ENCODE assay signal across 8 cellular contexts in genomic region chr22:42648368-42649260, GRCh38. TPM values are rescaled to one million over a fixed set of nuclear protein-coding genes. Genes with fewer than 3 reads are reported as not detected.
A peak's percentile ranks its signal among the peaks of the same experiment; 100 is the strongest.
DNase-seq lines count a peak whose midpoint lies in the region; ATAC-seq and TF ChIP-seq lines count a peak whose summit lies in the region.

No MANE protein-coding gene starts in this region.

- H4K20me1 ChIP-seq in DND-41 (ENCODE audit: insufficient read depth, low read length) = peaks cover 45% of the 10 kb centered on the region

- H2AFZ ChIP-seq in DND-41 (ENCODE audit: low read depth, low read length) = peak overlapping the region; percentile 82

- H3K27me3 Mint-ChIP-seq in naive thymus-derived CD4-positive, alpha-beta T cell = no peaks in the 10 kb centered on the region

- H3K36me3 ChIP-seq in DND-41 (ENCODE audit: insufficient read depth, low read length) (peaks cover 12% of the 10 kb centered on the region), esophagus muscularis mucosa (no peaks in the 10 kb centered on the region)
- peaks cover 0 to 4% (median 0%) of the 10 kb centered on the region in 3 experiments for H3K36me3 ChIP-seq in naive thymus-derived CD4-positive, alpha-beta T cell (ENCODE audit: control insufficient read depth in 2 of 3, insufficient read depth in 3 of 3, low read length in 3 of 3)

- peak overlapping the region; percentile 95 for H3K4me2 ChIP-seq in DND-41 (ENCODE audit: insufficient read depth, low read length)

- H3K9me3 ChIP-seq in DND-41 (ENCODE audit: insufficient read depth, low read length, severe bottlenecking) (no peaks in the 10 kb centered on the region), esophagus muscularis mucosa (no peaks in the 10 kb centered on the region)
- H3K9me3 ChIP-seq in naive thymus-derived CD4-positive, alpha-beta T cell (ENCODE audit: control insufficient read depth in 2 of 3, low read length in 3 of 3) = no peaks in the 10 kb centered on the region

- WGBS in esophagus muscularis mucosa = 5% methylated on average over 18 of the region's 51 CpGs

- peak; percentile 32 for DNase-seq in DND-41
- peak; percentile 39 to 42 for DNase-seq in activated CD4-positive, alpha-beta T cell treated with anti-CD3 and anti-CD28 coated beads, Interleukin-2, amount 50 U/mL, for 48 hours
- DNase-seq in esophagus muscularis mucosa (ENCODE audit: extremely low spot score) = no peak
- DNase-seq in naive thymus-derived CD4-positive, alpha-beta T cell = peak in 7 of 9 donors; percentile 29 to 54 (median 51)
- DNase-seq in ureter (ENCODE audit: low spot score) = peak; percentile 70
- no peak for DNase-seq in NCI-H1436 (lab: John Stamatoyannopoulos, UW)

- no peak for TF ChIP-seq RAD21 in Ishikawa (IDR thresholded peaks at IDR 0.05; ENCODE audit: low read depth)

- peaks cover 0 to 1% (median 0%) of the 10 kb centered on the region in 5 donors for H3K36me3 Mint-ChIP-seq in naive thymus-derived CD4-positive, alpha-beta T cell

- H3K9me3 Mint-ChIP-seq in naive thymus-derived CD4-positive, alpha-beta T cell = peaks cover 0 to 4% (median 0%) of the 10 kb centered on the region in 11 donors

- peak overlapping the region; percentile 97 for H3K9ac ChIP-seq in DND-41 (ENCODE audit: low read depth, low read length)

- H3K4me3 Mint-ChIP-seq in naive thymus-derived CD4-positive, alpha-beta T cell = peak overlapping the region; percentile 91 to 100 (median 98)

- CTCF ChIA-PET in naive thymus-derived CD4-positive, alpha-beta T cell (lab: Charles Lee) = interaction anchor here (1.2 to 1.5 kb wide), 2 partner anchors 15 to 27 kb away, joined by 3 to 5 read pairs; no protein-coding TSS in a partner anchor

- intact Hi-C loops in esophagus muscularis mucosa (cut with DNase I) = no loop called here
- intact Hi-C loops in naive thymus-derived CD4-positive, alpha-beta T cell (cut with micrococcal nuclease) = loop anchor here (1.0 to 2.0 kb wide), 5 partner anchors 14 to 66 kb away; partner anchors contain the start of gene POLDIP3 (in 1 of the 2)

- POLR2A ChIA-PET in naive thymus-derived CD4-positive, alpha-beta T cell (lab: Charles Lee) = interaction anchor here (0.6 to 3.5 kb wide), 6 partner anchors 9 to 650 kb away, joined by 3 to 19 read pairs (median 4); partner anchors contain the start of genes POLDIP3 and WBP2NL

- H3K27ac ChIP-seq in DND-41 (ENCODE audit: low read length) (peak overlapping the region; percentile 82), esophagus muscularis mucosa (replicated peaks in 1 of 4) (peak overlapping the region; percentile 93 to 98 (median 96))
- H3K27ac ChIP-seq in naive thymus-derived CD4-positive, alpha-beta T cell (ENCODE audit: low read depth, low read length) = peak overlapping the region; percentile 84

- H3K4me1 ChIP-seq in DND-41 (ENCODE audit: insufficient read depth, low read length) (peaks cover 42% of the 10 kb centered on the region), esophagus muscularis mucosa (peaks cover 53 to 58% (median 55%) of the 10 kb centered on the region in 4 donors)
- peaks cover 11 to 16% of the 10 kb centered on the region in 2 donors for H3K4me1 ChIP-seq in naive thymus-derived CD4-positive, alpha-beta T cell (ENCODE audit: control insufficient read depth in 2 of 2, insufficient read depth in 2 of 2, low read length in 2 of 2)

- peaks cover 12 to 43% (median 34%) of the 10 kb centered on the region in 7 donors for H3K4me1 Mint-ChIP-seq in naive thymus-derived CD4-positive, alpha-beta T cell

- H3K4me3 ChIP-seq in DND-41 (ENCODE audit: low read depth in 1 of 2, low read length in 2 of 2) (peak overlapping the region; percentile 78 to 90; a peak in 3 of 4 replicates), esophagus muscularis mucosa (peak overlapping the region; percentile 89 to 95 (median 92))
- peak overlapping the region; percentile 77 for H3K4me3 ChIP-seq in naive thymus-derived CD4-positive, alpha-beta T cell (ENCODE audit: low read length)

- peak; percentile 31 for ATAC-seq in DND-41 (ENCODE audit: insufficient read depth, low read depth)
- ATAC-seq in GM21529 (IDR thresholded peaks at IDR 0.05; ENCODE audit: unreplicated experiment) = peak; percentile 38
- peak; percentile 77 for ATAC-seq in naive thymus-derived CD4-positive, alpha-beta T cell

- H3K27ac Mint-ChIP-seq in naive thymus-derived CD4-positive, alpha-beta T cell = peak overlapping the region; percentile 91 to 100 (median 98)

- TF ChIP-seq CTCF in DND-41 (IDR thresholded peaks at IDR 0.05; ENCODE audit: borderline replicate concordance, extremely low read depth, low read length, poor library complexity, severe bottlenecking) = no peak
- no peak for TF ChIP-seq CTCF in esophagus muscularis mucosa (IDR thresholded peaks at IDR 0.05)

- H3K27me3 ChIP-seq in DND-41 (ENCODE audit: insufficient read depth, low read length, poor library complexity) (no peaks in the 10 kb centered on the region), esophagus muscularis mucosa (no peaks in the 10 kb centered on the region)
- H3K27me3 ChIP-seq in naive thymus-derived CD4-positive, alpha-beta T cell (ENCODE audit: control insufficient read depth in 2 of 2, insufficient read depth in 2 of 2, low read length in 2 of 2) = no peaks in the 10 kb centered on the region

- TF ChIP-seq EP300 in Ishikawa (IDR thresholded peaks at IDR 0.05; ENCODE audit: borderline replicate concordance) (no peak), esophagus muscularis mucosa (IDR thresholded peaks at IDR 0.05) (no peak)

- H3K79me2 ChIP-seq in DND-41 (ENCODE audit: insufficient read depth, low read length) = peaks cover 62% of the 10 kb centered on the region

- no peak for TF ChIP-seq POLR2A in esophagus muscularis mucosa (IDR thresholded peaks at IDR 0.05; ENCODE audit: low read depth)

TF ChIP-seq in Ishikawa, 13 proteins besides CTCF, POLR2A, EP300 and RAD21:
- TF ChIP-seq USF1 (IDR thresholded peaks at IDR 0.05) (no peak), NFIC (IDR thresholded peaks at IDR 0.05) (peak; percentile 58; the same call in 1 of the 2 replicates)

RNA-seq across cellular contexts. Expression of gene CYB5R3, which starts 0.6 kb away (rescaled TPM):
- total RNA-seq in esophagus muscularis mucosa (100 to 1,000 TPM; 154 to 287 (median 221) TPM), ureter (243 TPM)
- 10 to 100 TPM; 34.3 to 70.6 (median 42.3) TPM for total RNA-seq in naive thymus-derived CD4-positive, alpha-beta T cell
- 10 to 100 TPM; 38.8 to 74.1 TPM for polyA plus RNA-seq in naive thymus-derived CD4-positive, alpha-beta T cell

RNA-seq across cellular contexts. Expression of gene ATP5MGL, which starts 8.2 kb away (rescaled TPM):
- total RNA-seq in esophagus muscularis mucosa (not detected), ureter (1.4 TPM)
- total RNA-seq in naive thymus-derived CD4-positive, alpha-beta T cell = 1 to 10 TPM; 1.1 to 5.0 (median 1.5) TPM
- under 1 TPM; 0.35 to 0.45 TPM for polyA plus RNA-seq in naive thymus-derived CD4-positive, alpha-beta T cell

RNA-seq across cellular contexts. Expression of gene POLDIP3, which starts 33.9 kb away (rescaled TPM):
- total RNA-seq in esophagus muscularis mucosa = 10 to 100 TPM; 30.6 to 47.6 (median 39.6) TPM
- 10 to 100 TPM; 62.5 to 86.7 (median 75.2) TPM for total RNA-seq in naive thymus-derived CD4-positive, alpha-beta T cell
- 100 to 1,000 TPM in 1 of 2 donors, 10 to 100 TPM in 1; 60.7 to 109 TPM for polyA plus RNA-seq in naive thymus-derived CD4-positive, alpha-beta T cell
- 64.9 TPM for total RNA-seq in ureter

Comparison
In these comparisons a context has a peak if more than half of its experiments do, and no peak if none do; other contexts are left out.
1. DNase-seq: peak in DND-41 (single experiment), activated CD4-positive, alpha-beta T cell treated with anti-CD3 and anti-CD28 coated beads, Interleukin-2, amount 50 U/mL, for 48 hours (2 of 2), naive thymus-derived CD4-positive, alpha-beta T cell (7 of 9) and ureter (single experiment); none in esophagus muscularis mucosa (single experiment) and NCI-H1436 (single experiment).
2. Peak in every context shown above with its lines, with median percentiles within 50 percentile points of each other: ATAC-seq, H3K27ac ChIP-seq and H3K4me3 ChIP-seq.